10 cellular contexts compared by ENCODE assay signal in genomic region chr1:94329986-94330385, GRCh38.
DNase-seq lines count a peak whose midpoint lies in the region; ATAC-seq, FAIRE-seq and TF ChIP-seq lines count a peak whose summit lies in the region.
"Had no signal": no experiment of that assay in that cellular context is flagged by ENCODE, and none has a peak within 500 bp of the region (broad histone marks: within the 10 kb centered on the region; RNA-seq: fewer than 3 reads in every experiment).

No MANE protein-coding gene starts in this region.

- dilution Hi-C loops in endothelial cell of umbilical vein (cut with MboI; ENCODE audit: extremely low pct_ligation_motif_present, low sequenced_read_pairs), result no loop called here

- H3K27ac Mint-ChIP-seq in nephron, result peak overlapping the region; percentile 6 to 60 (median 6)

- no peak for FAIRE-seq in endothelial cell of umbilical vein (lab: Jason Lieb, UNC)
- FAIRE-seq: GM12891 had no signal

- ATAC-seq in DND-41 (ENCODE audit: insufficient read depth, low read depth), result peak; percentile 54
- no peak for ATAC-seq in HG03342 (IDR thresholded peaks at IDR 0.05; ENCODE audit: unreplicated experiment)
- no peak for ATAC-seq in HG03159 (IDR thresholded peaks at IDR 0.05; ENCODE audit: unreplicated experiment)

- H4K20me1 ChIP-seq in DND-41 (ENCODE audit: insufficient read depth, low read length) (no peaks in the 10 kb centered on the region), endothelial cell of umbilical vein (replicated peaks; ENCODE audit: control insufficient read depth, extremely low read depth, insufficient read depth, low read length) (no peaks in the 10 kb centered on the region)

- no peaks in the 10 kb centered on the region for H3K36me3 Mint-ChIP-seq in nephron (ENCODE audit: low read depth)

- H3K79me2 ChIP-seq in DND-41 (ENCODE audit: insufficient read depth, low read length) (no peaks in the 10 kb centered on the region), endothelial cell of umbilical vein (ENCODE audit: control insufficient read depth, insufficient read depth, low read length) (peaks cover 3% of the 10 kb centered on the region)

- H3K9me3 ChIP-seq in DND-41 (ENCODE audit: insufficient read depth, low read length, severe bottlenecking), result no peaks in the 10 kb centered on the region
- H3K9me3 ChIP-seq in endothelial cell of umbilical vein (replicated peaks; ENCODE audit: control insufficient read depth, insufficient read depth, low read length), result no peaks in the 10 kb centered on the region

- H3K4me2 ChIP-seq in DND-41 (ENCODE audit: insufficient read depth, low read length), result no peak overlapping the region
- H3K4me2 ChIP-seq in endothelial cell of umbilical vein (ENCODE audit: insufficient read depth, low read length), result peak overlapping the region; percentile 27

- H3K9ac ChIP-seq in DND-41 (ENCODE audit: low read depth, low read length) (no peak overlapping the region), endothelial cell of umbilical vein (replicated peaks; ENCODE audit: extremely low read depth, insufficient read depth, low read length) (peak overlapping the region; percentile 24)

- H3K9me3 Mint-ChIP-seq in nephron, result no peaks in the 10 kb centered on the region

- CTCF ChIA-PET in endothelial cell of umbilical vein (lab: Charles Lee), result interaction anchor here (0.6 to 22.3 kb wide), 37 partner anchors 19 to 295 kb away, joined by 3 to 1439 read pairs (median 5); partner anchors contain the start of gene ARHGAP29

- peaks cover 3% of the 10 kb centered on the region for H3K27me3 Mint-ChIP-seq in nephron (ENCODE audit: low read depth)

- no peaks in the 10 kb centered on the region for H3K36me3 ChIP-seq in DND-41 (ENCODE audit: insufficient read depth, low read length)
- H3K36me3 ChIP-seq in endothelial cell of umbilical vein (ENCODE audit: control insufficient read depth in 2 of 2, extremely low read depth in 1 of 2, insufficient read depth in 2 of 2, low read length in 2 of 2), result no peaks in the 10 kb centered on the region

- H3K27ac ChIP-seq in DND-41 (ENCODE audit: low read length) (no peak overlapping the region), endothelial cell of umbilical vein (ENCODE audit: insufficient read depth, low read depth, low read length) (peak overlapping the region; percentile 26)

- H3K4me3 ChIP-seq in DND-41 (ENCODE audit: low read depth in 1 of 2, low read length in 2 of 2), result no peak overlapping the region
- H3K4me3 ChIP-seq in NB4 (ENCODE audit: low read depth, low read length), result no peak overlapping the region
- no peak overlapping the region for H3K4me3 ChIP-seq in endothelial cell of umbilical vein (replicated peaks in 1 of 3; ENCODE audit: insufficient read depth in 1 of 3, low read depth in 1 of 3, low read length in 3 of 3)

- no peaks in the 10 kb centered on the region for H3K9me1 ChIP-seq in endothelial cell of umbilical vein (replicated peaks; ENCODE audit: control insufficient read depth, extremely low read depth, insufficient read depth, low read length)

- intact Hi-C loops in endothelial cell of umbilical vein (cut with micrococcal nuclease), result loop anchor here (1.0 to 5.0 kb wide), 3 partner anchors 148 to 269 kb away; no protein-coding TSS in a partner anchor

- no peak for DNase-seq in DND-41
- peak; percentile 7 for DNase-seq in NB4 (ENCODE audit: low read depth)
- DNase-seq in endothelial cell of umbilical vein (ENCODE audit: low read depth, low spot score), result peak; percentile 76
- no peak for DNase-seq in NCI-H526 (lab: John Stamatoyannopoulos, UW)
- DNase-seq in T-helper 9 cell, result no peak
- DNase-seq: erythroblast had no signal

- BruUV-seq in endothelial cell of umbilical vein (replicated peaks; lab: Mats Ljungman, UMichigan), result no TSS peak

- no peak for TF ChIP-seq POLR2A in NB4 (IDR thresholded peaks at IDR 0.05; ENCODE audit: extremely low read depth, insufficient read length)
- no peak for TF ChIP-seq POLR2A in endothelial cell of umbilical vein (IDR thresholded peaks at IDR 0.05; ENCODE audit: low read depth, low read length)

- POLR2A ChIA-PET in endothelial cell of umbilical vein (lab: Charles Lee), result interaction anchor here (0.6 to 1.3 kb wide), 5 partner anchors 14 to 291 kb away, joined by 3 to 6 read pairs (median 4); no protein-coding TSS in a partner anchor

- H2AFZ ChIP-seq in DND-41 (ENCODE audit: low read depth, low read length), result no peak overlapping the region
- H2AFZ ChIP-seq in endothelial cell of umbilical vein (ENCODE audit: low read depth, low read length), result peak overlapping the region; percentile 80

- H3K4me1 ChIP-seq in DND-41 (ENCODE audit: insufficient read depth, low read length), result no peaks in the 10 kb centered on the region
- H3K4me1 ChIP-seq in endothelial cell of umbilical vein (ENCODE audit: control insufficient read depth, extremely low read depth, insufficient read depth, low read length), result peaks cover 50% of the 10 kb centered on the region

- H3K4me3 Mint-ChIP-seq in nephron, result no peak overlapping the region

- TF ChIP-seq CTCF in DND-41 (IDR thresholded peaks at IDR 0.05; ENCODE audit: borderline replicate concordance, extremely low read depth, low read length, poor library complexity, severe bottlenecking) (peak; percentile 41), NB4 (IDR thresholded peaks at IDR 0.05; ENCODE audit: low read depth, low read length) (peak; percentile 11), endothelial cell of umbilical vein (IDR thresholded peaks at IDR 0.05; ENCODE audit: extremely low read depth in 1 of 2, insufficient read depth in 1 of 2, low read depth in 1 of 2, low read length in 2 of 2) (peak; percentile 65 to 70), nephron (IDR thresholded peaks at IDR 0.05; ENCODE audit: unreplicated experiment in 3 of 3) (peak; percentile 30 to 42 (median 31))

- no peaks in the 10 kb centered on the region for H3K27me3 ChIP-seq in DND-41 (ENCODE audit: insufficient read depth, low read length, poor library complexity)
- H3K27me3 ChIP-seq in endothelial cell of umbilical vein (ENCODE audit: control insufficient read depth in 2 of 2, insufficient read depth in 2 of 2, low read length in 2 of 2), result no peaks in the 10 kb centered on the region

- H3K4me1 Mint-ChIP-seq in nephron, result peaks cover 67% of the 10 kb centered on the region

TF ChIP-seq in endothelial cell of umbilical vein, 7 proteins besides CTCF, POLR2A, EP300 and RAD21:
- TF ChIP-seq JUN (IDR thresholded peaks at IDR 0.05; ENCODE audit: borderline replicate concordance, insufficient read depth, insufficient read length, low read depth) (no peak), FOS (IDR thresholded peaks at IDR 0.05; ENCODE audit: borderline replicate concordance, insufficient read depth, low read length) (no peak), GATA2 (IDR thresholded peaks at IDR 0.05; ENCODE audit: insufficient read depth, insufficient read length, low read depth, low read length) (no peak), MAX (IDR thresholded peaks at IDR 0.05; ENCODE audit: insufficient read depth, insufficient read length) (no peak), POLR2AphosphoS5 (IDR thresholded peaks at IDR 0.05; ENCODE audit: insufficient read depth, low read depth, low read length) (no peak), EZH2 (IDR thresholded peaks at IDR 0.05; ENCODE audit: borderline replicate concordance, low read depth, low read length, severe bottlenecking) (no peak), MYC (IDR thresholded peaks at IDR 0.05; ENCODE audit: low read depth, low read length) (no peak)

Comparison
In these comparisons a context has a peak if more than half of its experiments do, and no peak if none do; other contexts are left out.
1. DNase-seq: peak in NB4 (single experiment) and endothelial cell of umbilical vein (single experiment); none in DND-41 (single experiment), NCI-H526 (0 of 2) and T-helper 9 cell (single experiment).
2. CTCF ChIP-seq: peak in every context shown above with its lines; median percentile 68 in endothelial cell of umbilical vein; 41 in DND-41; 31 in nephron; 11 in NB4.